Comparison of ENCODE assay signal across 8 cellular contexts in the genomic region with DNA sequence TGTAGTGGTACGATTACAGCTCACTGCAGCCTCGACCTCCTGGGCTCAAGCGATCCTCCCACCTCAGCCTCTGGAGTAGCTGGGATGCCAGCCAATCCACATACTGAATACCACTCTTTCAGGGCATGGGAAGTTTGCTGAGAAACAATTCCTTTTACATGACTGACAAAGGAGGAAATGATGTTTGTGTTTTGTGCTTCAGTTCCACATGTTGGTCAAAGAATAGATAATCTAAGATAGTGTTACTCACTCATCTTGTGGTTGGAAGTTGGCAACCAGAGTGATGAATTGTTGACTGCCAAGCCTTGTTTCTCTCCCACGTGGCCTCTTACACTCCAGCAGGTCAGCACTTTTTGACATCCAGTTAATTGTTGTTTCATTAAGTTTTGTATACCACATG. TPM values are rescaled to one million over a fixed set of nuclear protein-coding genes. Genes with fewer than 3 reads are reported as not detected.
DNase-seq lines count a peak whose midpoint lies in the region; TF ChIP-seq lines count a peak whose summit lies in the region.
"Had no signal": no experiment of that assay in that cellular context is flagged by ENCODE, and none has a peak within 500 bp of the region (broad histone marks: within the 10 kb centered on the region; RNA-seq: fewer than 3 reads in every experiment).

No MANE protein-coding gene starts in this region.

- H3K36me3 ChIP-seq in uterus = no peaks in the 10 kb centered on the region

- H3K4me3 ChIP-seq in epithelial cell of proximal tubule (ENCODE audit: low read depth, low read length) (no peak overlapping the region), uterus (no peak overlapping the region)

- H3K36me3 Mint-ChIP-seq in glutamatergic neuron (ENCODE audit: unreplicated experiment) = no peaks in the 10 kb centered on the region

- no peak overlapping the region for H3K4me3 Mint-ChIP-seq in glutamatergic neuron (ENCODE audit: unreplicated experiment)

- H3K27ac ChIP-seq in uterus = no peak overlapping the region

- H3K4me1 Mint-ChIP-seq in glutamatergic neuron (ENCODE audit: low read depth, unreplicated experiment) = no peaks in the 10 kb centered on the region

- peaks cover 3% of the 10 kb centered on the region for H3K9me3 Mint-ChIP-seq in glutamatergic neuron (ENCODE audit: unreplicated experiment)

- TF ChIP-seq POLR2A in uterus (IDR thresholded peaks at IDR 0.05) = no peak

- no peak overlapping the region for H3K27ac Mint-ChIP-seq in glutamatergic neuron (ENCODE audit: unreplicated experiment)

- DNase-seq in ELR (ENCODE audit: low read depth) (peak; percentile 51), NOMO-1 treated with dmso at 0.1 percent for 144 hours (lab: John Stamatoyannopoulos, UW; ENCODE audit: unreplicated experiment) (peak; percentile 48), epithelial cell of proximal tubule (ENCODE audit: low read depth) (peak; percentile 86), uterus (no peak), NCI-H2196 (lab: John Stamatoyannopoulos, UW; ENCODE audit: unreplicated experiment) (no peak), glutamatergic neuron (no peak)
- DNase-seq: nucleus accumbens had no signal

- no peaks in the 10 kb centered on the region for H3K9me3 ChIP-seq in uterus

- no peaks in the 10 kb centered on the region for H3K27me3 ChIP-seq in uterus

- H3K27me3 Mint-ChIP-seq in glutamatergic neuron (ENCODE audit: unreplicated experiment) = no peaks in the 10 kb centered on the region

- TF ChIP-seq CTCF in epithelial cell of proximal tubule (conservative IDR thresholded peaks at IDR 0.05; ENCODE audit: low read depth, low read length) (no peak), uterus (IDR thresholded peaks at IDR 0.05) (no peak), glutamatergic neuron (IDR thresholded peaks at IDR 0.05; ENCODE audit: partially characterized antibody, unreplicated experiment) (no peak)

- intact Hi-C loops in uterus (cut with DNase I; ENCODE audit: low total_unique reads) = no loop called here

- no peaks in the 10 kb centered on the region for H3K4me1 ChIP-seq in uterus

RNA-seq across cellular contexts. Expression of a gene that starts 7.6 kb away (rescaled TPM):
- total RNA-seq in epithelial cell of proximal tubule (not detected in 2 replicates), uterus (not detected), glutamatergic neuron (ENCODE audit: unreplicated experiment) (1.5 TPM)
- total RNA-seq: H1 had no signal

RNA-seq across cellular contexts. Expression of a gene that starts 16.7 kb away (rescaled TPM):
- total RNA-seq in epithelial cell of proximal tubule (not detected in 2 replicates), uterus (not detected), glutamatergic neuron (ENCODE audit: unreplicated experiment) (not detected)
- total RNA-seq: H1 had no signal

RNA-seq across cellular contexts. Expression of a gene that starts 26.3 kb away (rescaled TPM):
- not detected in 2 replicates for total RNA-seq in epithelial cell of proximal tubule
- total RNA-seq in uterus = not detected
- total RNA-seq in glutamatergic neuron (ENCODE audit: unreplicated experiment) = not detected
- total RNA-seq: H1 had no signal

RNA-seq across cellular contexts. Expression of a gene that starts 35.4 kb away (rescaled TPM):
- total RNA-seq in epithelial cell of proximal tubule (not detected in 2 replicates), uterus (not detected), glutamatergic neuron (ENCODE audit: unreplicated experiment) (1.5 TPM)
- total RNA-seq: H1 had no signal

RNA-seq across cellular contexts. Expression of a gene that starts 44.8 kb away (rescaled TPM):
- not detected in 2 replicates for total RNA-seq in epithelial cell of proximal tubule
- not detected for total RNA-seq in uterus
- total RNA-seq in glutamatergic neuron (ENCODE audit: unreplicated experiment) = 1.3 TPM
- total RNA-seq: H1 had no signal

Comparison
In these comparisons a context has a peak if more than half of its experiments do, and no peak if none do; other contexts are left out.
1. DNase-seq: peak in ELR (single experiment), NOMO-1 treated with dmso at 0.1 percent for 144 hours (single experiment) and epithelial cell of proximal tubule (single experiment); none in uterus (0 of 2), NCI-H2196 (single experiment) and glutamatergic neuron (single experiment).